ENCODE assay signal across 17 cellular contexts in genomic region chr12:98156697-98157096, GRCh38.
"Had no signal": no experiment of that assay in that cellular context is flagged by ENCODE, and none has a peak within 500 bp of the region (broad histone marks: within the 10 kb centered on the region; RNA-seq: fewer than 3 reads in every experiment).

No MANE protein-coding gene starts in this region.

- DNase-seq: foreskin keratinocyte; head of caudate nucleus; kidney; left cardiac atrium; left ventricle myocardium inferior; lower lobe of right lung; natural killer cell; nucleus accumbens; ovary; small intestine; stimulated activated CD4-positive, alpha-beta T cell treated with anti-CD3 and anti-CD28 coated beads, Interleukin-12 subunit alpha, Interleukin-12 subunit beta, amount 100 ng/mL, for 4 hours; stimulated activated naive CD4-positive, alpha-beta T cell treated with Interleukin-2 at 50 U/mL for 16 hours; thyroid gland had no signal

- H3K36me3 ChIP-seq: left ventricle myocardium inferior, lower lobe of right lung, neural progenitor cell, ovary, right atrium auricular region, suprapubic skin, thyroid gland had no signal

- H3K4me2 ChIP-seq: hepatocyte, neural progenitor cell had no signal

- H3K79me2 ChIP-seq: hepatocyte had no signal

- H2AFZ ChIP-seq: hepatocyte, neural progenitor cell had no signal

- H3K9me3 ChIP-seq: left ventricle myocardium inferior, lower lobe of right lung, ovary, right atrium auricular region, suprapubic skin, thyroid gland had no signal

- H3K27me3 ChIP-seq: foreskin keratinocyte, hepatocyte, neural progenitor cell, ovary, right atrium auricular region, suprapubic skin, thyroid gland had no signal

- ATAC-seq: foreskin keratinocyte, left cardiac atrium, lower lobe of right lung, natural killer cell had no signal

- H3K4me1 ChIP-seq: foreskin keratinocyte, lower lobe of right lung, right atrium auricular region, suprapubic skin, thyroid gland had no signal

- H3K4me3 ChIP-seq: hepatocyte, left ventricle myocardium inferior, lower lobe of right lung, neural progenitor cell, ovary, right atrium auricular region, suprapubic skin, thyroid gland had no signal

- H3K9ac ChIP-seq: neural progenitor cell had no signal

- H3K27ac ChIP-seq: foreskin keratinocyte, hepatocyte, left ventricle myocardium inferior, lower lobe of right lung, neural progenitor cell, ovary, right atrium auricular region, suprapubic skin, thyroid gland had no signal
